ENCODE assay signal across 21 cellular contexts in genomic region chr10:79405995-79406515, GRCh38. TPM values are rescaled to one million over a fixed set of nuclear protein-coding genes. Genes with fewer than 3 reads are reported as not detected.
DNase-seq lines count a peak whose midpoint lies in the region; ATAC-seq and TF ChIP-seq lines count a peak whose summit lies in the region.
"Had no signal": no experiment of that assay in that cellular context is flagged by ENCODE, and none has a peak within 500 bp of the region (broad histone marks: within the 10 kb centered on the region; RNA-seq: fewer than 3 reads in every experiment).

No MANE protein-coding gene starts in this region.

- no peak for TF ChIP-seq POLR2A in lower leg skin (IDR thresholded peaks at IDR 0.05)

- H3K27ac Mint-ChIP-seq in neural crest cell (ENCODE audit: unreplicated experiment) = peak overlapping the region; percentile 12
- H3K27ac Mint-ChIP-seq: activated CD4-positive, alpha-beta memory T cell treated with anti-CD3 and anti-CD28 coated beads for 36 hours; activated naive CD4-positive, alpha-beta T cell treated with anti-CD3 and anti-CD28 coated beads, Interleukin-2, amount 50 U/mL, for 24 hours; activated T-cell treated with anti-CD3 and anti-CD28 coated beads, Interleukin-2, amount 50 U/mL, for 72 hours had no signal

- no peaks in the 10 kb centered on the region for H3K27me3 ChIP-seq in heart right ventricle
- H3K27me3 ChIP-seq: brain microvascular endothelial cell, esophagus muscularis mucosa had no signal

- H3K4me1 ChIP-seq in heart right ventricle = peaks cover 0 to 94% (median 0%) of the 10 kb centered on the region in 9 donors
- H3K4me1 ChIP-seq: Caco-2, esophagus muscularis mucosa, HAP-1 had no signal

- H3K27ac ChIP-seq in angular gyrus (ENCODE audit: low read depth, low read length) (peak overlapping the region; percentile 96), heart right ventricle (peak overlapping the region in 9 of 10 donors; percentile 3 to 92 (median 85)), temporal lobe (ENCODE audit: low read depth, low read length) (peak overlapping the region; percentile 99)
- H3K27ac ChIP-seq: brain microvascular endothelial cell, esophagus muscularis mucosa had no signal

- H3K4me3 Mint-ChIP-seq in neural crest cell = peak overlapping the region; percentile 13
- H3K4me3 Mint-ChIP-seq: activated CD4-positive, alpha-beta memory T cell treated with anti-CD3 and anti-CD28 coated beads for 36 hours; activated naive CD4-positive, alpha-beta T cell treated with anti-CD3 and anti-CD28 coated beads, Interleukin-2, amount 50 U/mL, for 24 hours; activated T-cell treated with anti-CD3 and anti-CD28 coated beads, Interleukin-2, amount 50 U/mL, for 72 hours had no signal

- H3K9me3 ChIP-seq in heart right ventricle = no peaks in the 10 kb centered on the region
- H3K9me3 ChIP-seq: Caco-2, esophagus muscularis mucosa, HAP-1 had no signal

- ATAC-seq in heart right ventricle = no peak
- ATAC-seq: stimulated activated naive CD8-positive, alpha-beta T cell treated with anti-CD3 and anti-CD28 coated beads, Interleukin-15, Interleukin-2, amounts not matched to agents 100 U/mL and 50 U/mL, for 24 hours had no signal

- peak in 1 of 2 donors; percentile 0 for DNase-seq in heart right ventricle
- DNase-seq in neural crest cell (ENCODE audit: low read depth, low spot score) = no peak
- DNase-seq in NCI-H2196 treated with DMSO at 0.1 percent for 48 hours (lab: John Stamatoyannopoulos, UW; ENCODE audit: unreplicated experiment) = no peak
- no peak for DNase-seq in lower leg skin (ENCODE audit: low spot score in 2 of 2)
- DNase-seq in activated CD4-positive, alpha-beta T cell treated with anti-CD3 and anti-CD28 coated beads, Interleukin-2, amount 50 U/mL, for 4 hours = no peak
- DNase-seq in islet precursor cell = no peak
- DNase-seq: activated CD4-positive, alpha-beta memory T cell treated with anti-CD3 and anti-CD28 coated beads for 36 hours; activated T-cell treated with anti-CD3 and anti-CD28 coated beads, Interleukin-2, amount 50 U/mL, for 72 hours; brain microvascular endothelial cell; Caco-2; KG1; NCI-H2029; NCI-H446 treated with DMSO at 0.1 percent for 48 hours; stimulated activated CD4-positive, alpha-beta T cell treated with anti-CD3 and anti-CD28 coated beads, Interleukin-1b, Interleukin-23, amount 100 ng/mL, for 48 hours; stimulated activated naive CD8-positive, alpha-beta T cell treated with anti-CD3 and anti-CD28 coated beads, Interleukin-15, Interleukin-2, amounts not matched to agents 100 U/mL and 50 U/mL, for 24 hours; T-helper 1 cell had no signal

- H3K4me3 ChIP-seq in heart right ventricle (no peak overlapping the region), lower leg skin (ENCODE audit: low read depth, poor library complexity, severe bottlenecking) (no peak overlapping the region)
- H3K4me3 ChIP-seq: esophagus muscularis mucosa, HAP-1 had no signal

- TF ChIP-seq CTCF in heart right ventricle (IDR thresholded peaks at IDR 0.05) (no peak), neural crest cell (conservative IDR thresholded peaks at IDR 0.05) (no peak), lower leg skin (IDR thresholded peaks at IDR 0.05) (no peak)

- intact Hi-C loops in heart right ventricle (cut with DNase I) (loop anchor here in 5 of 10 donors (1.0 to 5.0 kb wide), 4 partner anchors 29 to 39 kb away; partner anchors contain the start of gene ZCCHC24 (in 1 of the 5)), lower leg skin (cut with DNase I; ENCODE audit: low total_unique reads) (no loop called here)

- no peaks in the 10 kb centered on the region for H3K27me3 Mint-ChIP-seq in neural crest cell (ENCODE audit: low read depth)
- H3K27me3 Mint-ChIP-seq: activated CD4-positive, alpha-beta memory T cell treated with anti-CD3 and anti-CD28 coated beads for 36 hours; activated naive CD4-positive, alpha-beta T cell treated with anti-CD3 and anti-CD28 coated beads, Interleukin-2, amount 50 U/mL, for 24 hours had no signal

- peaks cover 0 to 5% (median 0%) of the 10 kb centered on the region in 9 donors for H3K36me3 ChIP-seq in heart right ventricle
- H3K36me3 ChIP-seq: esophagus muscularis mucosa, HAP-1 had no signal

- no peaks in the 10 kb centered on the region for H3K9me3 Mint-ChIP-seq in neural crest cell
- H3K9me3 Mint-ChIP-seq: activated CD4-positive, alpha-beta memory T cell treated with anti-CD3 and anti-CD28 coated beads for 36 hours; activated naive CD4-positive, alpha-beta T cell treated with anti-CD3 and anti-CD28 coated beads, Interleukin-2, amount 50 U/mL, for 24 hours; activated T-cell treated with anti-CD3 and anti-CD28 coated beads, Interleukin-2, amount 50 U/mL, for 72 hours had no signal

- no peaks in the 10 kb centered on the region for H3K36me3 Mint-ChIP-seq in neural crest cell (ENCODE audit: low read depth)
- H3K36me3 Mint-ChIP-seq: activated CD4-positive, alpha-beta memory T cell treated with anti-CD3 and anti-CD28 coated beads for 36 hours; activated naive CD4-positive, alpha-beta T cell treated with anti-CD3 and anti-CD28 coated beads, Interleukin-2, amount 50 U/mL, for 24 hours had no signal

- WGBS in heart right ventricle, 2 donors = 74 to 84% methylated on average over 8 of the region's 8 CpGs
- WGBS in lower leg skin, 2 donors = 65 to 82% methylated on average over 8 of the region's 8 CpGs

- peaks cover 67% of the 10 kb centered on the region for H3K4me1 Mint-ChIP-seq in neural crest cell
- H3K4me1 Mint-ChIP-seq: activated naive CD4-positive, alpha-beta T cell treated with anti-CD3 and anti-CD28 coated beads, Interleukin-2, amount 50 U/mL, for 24 hours had no signal

RNA-seq across cellular contexts. Expression of gene ZCCHC24, which starts 39.4 kb away (rescaled TPM):
- total RNA-seq in heart right ventricle (10 to 100 TPM; 32.0 to 59.0 (median 49.0) TPM), neural crest cell (24.3 and 26.5 TPM in 2 replicates), temporal lobe (5.7 TPM), lower leg skin (10 to 100 TPM in 3 of 4 donors, 1 to 10 TPM in 1; 9.9 to 16.8 (median 13.1) TPM)
- 10 to 100 TPM; 19.3 to 22.4 TPM for polyA plus RNA-seq in heart right ventricle

RNA-seq across cellular contexts. Expression of gene PPIF, which starts 58.8 kb away (rescaled TPM):
- total RNA-seq in heart right ventricle (100 to 1,000 TPM in 9 of 10 donors, 10 to 100 TPM in 1; 95.5 to 205 (median 148) TPM), neural crest cell (74.2 and 76.8 TPM in 2 replicates), temporal lobe (9.8 TPM), lower leg skin (100 to 1,000 TPM in 1 of 4 donors, 10 to 100 TPM in 3; 59.3 to 123 (median 78.3) TPM)
- 100 to 1,000 TPM in 1 of 2 donors, 10 to 100 TPM in 1; 44.3 to 144 TPM for polyA plus RNA-seq in heart right ventricle
